Comparison of ENCODE assay signal across 1 cellular context in the genomic region with DNA sequence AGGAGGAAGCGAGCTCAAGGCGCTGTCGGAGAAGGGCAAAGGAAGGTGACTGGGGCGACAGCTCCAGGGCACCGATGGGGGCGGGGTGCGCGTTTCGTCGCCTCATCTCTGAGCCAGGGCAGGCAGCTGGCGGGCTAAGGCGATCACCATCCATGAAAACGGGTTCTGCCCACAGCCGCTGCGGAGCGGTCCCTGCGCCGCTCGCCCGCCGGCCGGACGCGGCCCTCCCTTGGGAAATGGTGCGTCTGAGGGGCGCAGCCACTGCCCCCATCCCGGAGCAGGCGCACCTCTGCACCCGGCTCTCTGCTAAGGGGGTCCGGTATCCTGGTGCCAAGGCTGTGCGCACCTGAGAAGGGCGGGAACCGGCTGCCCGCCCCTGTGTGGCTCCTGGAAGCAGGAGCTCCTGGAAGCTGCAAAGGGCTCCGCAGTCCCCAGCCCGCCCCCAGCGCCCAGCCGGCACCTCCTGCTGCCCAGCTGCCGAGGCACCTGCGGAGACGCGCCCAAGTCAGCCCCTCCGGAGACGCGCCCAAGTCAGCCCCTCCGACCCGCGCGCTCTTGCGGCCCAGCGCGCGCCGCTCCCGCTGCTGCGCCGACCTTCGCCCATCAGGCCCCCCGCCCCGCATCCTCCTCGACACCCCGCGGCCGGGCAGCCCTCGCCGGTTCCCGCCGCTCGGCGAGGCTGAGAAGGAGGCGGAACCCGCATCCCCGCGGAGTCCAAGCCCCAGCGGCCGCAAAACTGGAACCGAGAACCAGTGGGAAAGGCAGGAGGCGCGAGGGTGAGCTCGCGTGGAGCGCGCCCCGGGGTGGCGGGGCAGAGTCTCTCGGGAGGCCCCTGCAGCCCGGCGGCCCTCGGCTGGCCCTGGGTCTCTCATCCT.
A peak's percentile ranks its signal among the peaks of the same experiment; 100 is the strongest.
TF ChIP-seq lines count a peak whose summit lies in the region.

No MANE protein-coding gene starts in this region.

TF ChIP-seq in HEK293, 187 proteins besides CTCF, POLR2A, EP300 and RAD21 (continued from another document):
- TF ChIP-seq, protein P1, sequence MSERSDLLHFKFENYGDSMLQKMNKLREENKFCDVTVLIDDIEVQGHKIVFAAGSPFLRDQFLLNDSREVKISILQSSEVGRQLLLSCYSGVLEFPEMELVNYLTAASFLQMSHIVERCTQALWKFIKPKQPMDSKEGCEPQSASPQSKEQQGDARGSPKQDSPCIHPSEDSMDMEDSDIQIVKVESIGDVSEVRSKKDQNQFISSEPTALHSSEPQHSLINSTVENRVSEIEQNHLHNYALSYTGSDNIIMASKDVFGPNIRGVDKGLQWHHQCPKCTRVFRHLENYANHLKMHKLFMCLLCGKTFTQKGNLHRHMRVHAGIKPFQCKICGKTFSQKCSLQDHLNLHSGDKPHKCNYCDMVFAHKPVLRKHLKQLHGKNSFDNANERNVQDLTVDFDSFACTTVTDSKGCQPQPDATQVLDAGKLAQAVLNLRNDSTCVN (tag by site-specific recombination; optimal IDR thresholded peaks at IDR 0.05): peak; percentile 88
- TF ChIP-seq GLIS2 (tag by site-specific recombination; IDR thresholded peaks at IDR 0.05) (peak; percentile 73), ZNF341 (tag by site-specific recombination; IDR thresholded peaks at IDR 0.05; ENCODE audit: low read depth) (no peak), ZNF292 (tag by site-specific recombination; IDR thresholded peaks at IDR 0.05; ENCODE audit: borderline replicate concordance, low read depth) (no peak), ZIC2 (tag by site-specific recombination; IDR thresholded peaks at IDR 0.05) (peak; percentile 88), KLF7 (tag by site-specific recombination; IDR thresholded peaks at IDR 0.05; ENCODE audit: borderline replicate concordance) (no peak), GLIS1 (tag by site-specific recombination; IDR thresholded peaks at IDR 0.05) (0 out of 2 replicates have a peak, but pooled peaks have one; percentile 8), SCRT2 (tag by site-specific recombination; IDR thresholded peaks at IDR 0.05) (no peak), MYNN (tag by site-specific recombination; IDR thresholded peaks at IDR 0.05; ENCODE audit: borderline replicate concordance) (no peak), ZNF501 (tag by site-specific recombination; IDR thresholded peaks at IDR 0.05) (0 out of 2 replicates have a peak, but pooled peaks have one; percentile 39), ZNF626 (tag by site-specific recombination; IDR thresholded peaks at IDR 0.05) (no peak), ZNF423 (tag by site-specific recombination; IDR thresholded peaks at IDR 0.05) (peak; percentile 80), ZNF2 (tag by site-specific recombination; IDR thresholded peaks at IDR 0.05) (peak; percentile 29; the same call in 1 of the 2 replicates), ZNF169 (tag by site-specific recombination; IDR thresholded peaks at IDR 0.05) (no peak), ZNF138 (tag by site-specific recombination; IDR thresholded peaks at IDR 0.05; ENCODE audit: borderline replicate concordance) (no peak)
- TF ChIP-seq, protein P2, sequence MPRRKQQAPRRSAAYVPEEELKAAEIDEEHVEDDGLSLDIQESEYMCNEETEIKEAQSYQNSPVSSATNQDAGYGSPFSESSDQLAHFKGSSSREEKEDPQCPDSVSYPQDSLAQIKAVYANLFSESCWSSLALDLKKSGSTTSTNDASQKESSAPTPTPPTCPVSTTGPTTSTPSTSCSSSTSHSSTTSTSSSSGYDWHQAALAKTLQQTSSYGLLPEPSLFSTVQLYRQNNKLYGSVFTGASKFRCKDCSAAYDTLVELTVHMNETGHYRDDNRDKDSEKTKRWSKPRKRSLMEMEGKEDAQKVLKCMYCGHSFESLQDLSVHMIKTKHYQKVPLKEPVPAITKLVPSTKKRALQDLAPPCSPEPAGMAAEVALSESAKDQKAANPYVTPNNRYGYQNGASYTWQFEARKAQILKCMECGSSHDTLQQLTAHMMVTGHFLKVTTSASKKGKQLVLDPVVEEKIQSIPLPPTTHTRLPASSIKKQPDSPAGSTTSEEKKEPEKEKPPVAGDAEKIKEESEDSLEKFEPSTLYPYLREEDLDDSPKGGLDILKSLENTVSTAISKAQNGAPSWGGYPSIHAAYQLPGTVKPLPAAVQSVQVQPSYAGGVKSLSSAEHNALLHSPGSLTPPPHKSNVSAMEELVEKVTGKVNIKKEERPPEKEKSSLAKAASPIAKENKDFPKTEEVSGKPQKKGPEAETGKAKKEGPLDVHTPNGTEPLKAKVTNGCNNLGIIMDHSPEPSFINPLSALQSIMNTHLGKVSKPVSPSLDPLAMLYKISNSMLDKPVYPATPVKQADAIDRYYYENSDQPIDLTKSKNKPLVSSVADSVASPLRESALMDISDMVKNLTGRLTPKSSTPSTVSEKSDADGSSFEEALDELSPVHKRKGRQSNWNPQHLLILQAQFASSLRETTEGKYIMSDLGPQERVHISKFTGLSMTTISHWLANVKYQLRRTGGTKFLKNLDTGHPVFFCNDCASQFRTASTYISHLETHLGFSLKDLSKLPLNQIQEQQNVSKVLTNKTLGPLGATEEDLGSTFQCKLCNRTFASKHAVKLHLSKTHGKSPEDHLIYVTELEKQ (tag by site-specific recombination; IDR thresholded peaks at IDR 0.05; ENCODE audit: borderline replicate concordance): no peak
- TF ChIP-seq, protein P3, sequence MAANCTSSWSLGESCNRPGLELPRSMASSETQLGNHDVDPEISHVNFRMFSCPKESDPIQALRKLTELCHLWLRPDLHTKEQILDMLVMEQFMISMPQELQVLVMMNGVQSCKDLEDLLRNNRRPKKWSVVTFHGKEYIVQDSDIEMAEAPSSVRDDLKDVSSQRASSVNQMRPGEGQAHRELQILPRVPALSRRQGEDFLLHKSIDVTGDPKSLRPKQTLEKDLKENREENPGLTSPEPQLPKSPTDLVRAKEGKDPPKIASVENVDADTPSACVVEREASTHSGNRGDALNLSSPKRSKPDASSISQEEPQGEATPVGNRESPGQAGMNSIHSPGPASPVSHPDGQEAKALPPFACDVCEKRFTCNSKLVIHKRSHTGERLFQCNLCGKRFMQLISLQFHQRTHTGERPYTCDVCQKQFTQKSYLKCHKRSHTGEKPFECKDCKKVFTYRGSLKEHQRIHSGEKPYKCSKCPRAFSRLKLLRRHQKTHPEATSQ (tag by site-specific recombination; IDR thresholded peaks at IDR 0.05): no peak
